Comparison of ENCODE assay signal across 22 cellular contexts in genomic region chr10:57955076-57955475, GRCh38.
DNase-seq lines count a peak whose midpoint lies in the region; TF ChIP-seq lines count a peak whose summit lies in the region.
"Had no signal": no experiment of that assay in that cellular context is flagged by ENCODE, and none has a peak within 500 bp of the region (broad histone marks: within the 10 kb centered on the region; RNA-seq: fewer than 3 reads in every experiment).

No MANE protein-coding gene starts in this region.

- H2BK120ac ChIP-seq in neuronal stem cell (ENCODE audit: low read depth, low read length): no peak overlapping the region

- H2BK12ac ChIP-seq in neuronal stem cell (ENCODE audit: low read length): no peak overlapping the region

- H3K4me3 ChIP-seq in AG10803 (ENCODE audit: low read length) (no peak overlapping the region), mammary epithelial cell (replicated peaks in 1 of 3; ENCODE audit: insufficient read depth in 1 of 3, low read depth in 2 of 3, low read length in 3 of 3) (no peak overlapping the region), neuronal stem cell (ENCODE audit: low read length in 2 of 2) (no peak overlapping the region)
- H3K4me3 ChIP-seq: coronary artery, lower lobe of right lung, uterus had no signal

- H3K36me3 ChIP-seq in mammary epithelial cell (ENCODE audit: insufficient read depth, low read length) (no peaks in the 10 kb centered on the region), neuronal stem cell (replicated peaks in 1 of 2; ENCODE audit: control insufficient read depth in 2 of 2, insufficient read depth in 2 of 2, low read length in 2 of 2) (no peaks in the 10 kb centered on the region)
- H3K36me3 ChIP-seq: lower lobe of right lung, uterus had no signal

- H3K4ac ChIP-seq in neuronal stem cell (ENCODE audit: low read length): no peak overlapping the region

- H3K9ac ChIP-seq in mammary epithelial cell (ENCODE audit: insufficient read depth, low read length): no peak overlapping the region
- no peak overlapping the region for H3K9ac ChIP-seq in neuronal stem cell (ENCODE audit: low read depth, low read length, poor library complexity)

- in situ Hi-C loops in mammary epithelial cell (cut with MboI; ENCODE audit: low sequenced_read_pairs in 2 of 2): no loop called here

- H3K79me2 ChIP-seq in mammary epithelial cell (ENCODE audit: insufficient read depth, low read length): no peaks in the 10 kb centered on the region

- H3K27me3 ChIP-seq in mammary epithelial cell (ENCODE audit: insufficient read depth, low read length) (no peaks in the 10 kb centered on the region), neuronal stem cell (ENCODE audit: control insufficient read depth in 3 of 3, insufficient read depth in 3 of 3, low read depth in 1 of 3, low read length in 3 of 3) (no peaks in the 10 kb centered on the region)
- H3K27me3 ChIP-seq: uterus had no signal

- H4K8ac ChIP-seq in neuronal stem cell (ENCODE audit: low read depth, low read length): no peak overlapping the region

- H2AK5ac ChIP-seq in neuronal stem cell (ENCODE audit: low read depth, low read length): no peak overlapping the region

- H3K9me3 ChIP-seq in mammary epithelial cell (replicated peaks; ENCODE audit: insufficient read depth, low read length): no peaks in the 10 kb centered on the region
- H3K9me3 ChIP-seq in neuronal stem cell (replicated peaks in 1 of 2; ENCODE audit: control insufficient read depth in 2 of 2, insufficient read depth in 1 of 2, low read depth in 1 of 2, low read length in 2 of 2): no peaks in the 10 kb centered on the region
- H3K9me3 ChIP-seq: lower lobe of right lung, uterus had no signal

- no peak overlapping the region for H3K18ac ChIP-seq in neuronal stem cell (ENCODE audit: low read length)

- H2AFZ ChIP-seq in mammary epithelial cell (ENCODE audit: low read depth, low read length) (no peak overlapping the region), neuronal stem cell (ENCODE audit: low read length) (no peak overlapping the region)

- WGBS in mammary epithelial cell (ENCODE audit: low coverage, missing lambda C conversion rate): 45% methylated on average over 2 of the region's 2 CpGs
- no CpG with 5 or more reads among the region's 2 CpGs for WGBS in neuronal stem cell (ENCODE audit: extremely low coverage in 2 of 2, insufficient read length in 2 of 2, insufficient replicate concordance in 1 of 2), 2 donors

- CTCF ChIA-PET in mammary epithelial cell (lab: Charles Lee; ENCODE audit: low non-redundant PET): no interaction called here

- intact Hi-C loops in mammary epithelial cell (cut with micrococcal nuclease): no loop called here

- no peaks in the 10 kb centered on the region for H3K4me1 ChIP-seq in mammary epithelial cell (ENCODE audit: insufficient read depth, low read length)
- H3K4me1 ChIP-seq in neuronal stem cell (ENCODE audit: control insufficient read depth in 2 of 2, insufficient read depth in 1 of 2, low read depth in 1 of 2, low read length in 2 of 2): peaks cover 0 to 2% of the 10 kb centered on the region in 2 donors
- H3K4me1 ChIP-seq: lower lobe of right lung, uterus had no signal

- BruUV-seq in mammary epithelial cell (replicated peaks; lab: Mats Ljungman, UMichigan): no TSS peak

- DNase-seq in AG10803 (ENCODE audit: low read depth) (peak; percentile 71), HT1080 (ENCODE audit: low read depth) (peak; percentile 59), mammary epithelial cell (peak; percentile 67), myocyte (ENCODE audit: low read depth) (peak; percentile 48), neuronal stem cell (ENCODE audit: low spot score) (no peak), H4 (ENCODE audit: low spot score) (no peak), middle frontal gyrus (ENCODE audit: extremely low spot score, low spot score) (no peak), NCI-H2029 (lab: John Stamatoyannopoulos, UW) (no peak)
- DNase-seq: activated CD4-positive, CD25-positive, alpha-beta regulatory T cell treated with anti-CD3 and anti-CD28 coated beads, Interleukin-2, amount 50 U/mL, for 72 hours; activated T-cell treated with anti-CD3 and anti-CD28 coated beads, Interleukin-2, amount 50 U/mL, for 72 hours; CD8-positive, alpha-beta memory T cell; DMS79; endodermal cell; hippocampal formation; lower lobe of right lung; NCI-H2171 treated with DMSO at 0.1 percent for 48 hours; NCI-H526 treated with DMSO at 0.1 percent for 48 hours; occipital lobe; right cardiac atrium; stimulated activated CD4-positive, alpha-beta T cell treated with anti-CD3 and anti-CD28 coated beads, Interleukin-15, amount 100 ng/mL, for 24 hours; uterus had no signal

- no peak overlapping the region for H2BK15ac ChIP-seq in neuronal stem cell (ENCODE audit: low read length)

- H4K91ac ChIP-seq in neuronal stem cell (ENCODE audit: low read depth, low read length, poor library complexity): no peak overlapping the region

- no peaks in the 10 kb centered on the region for H4K20me1 ChIP-seq in mammary epithelial cell (ENCODE audit: insufficient read depth, low read length)

- TF ChIP-seq CTCF in AG10803 (conservative IDR thresholded peaks at IDR 0.05; ENCODE audit: low read length) (no peak), mammary epithelial cell (conservative IDR thresholded peaks at IDR 0.05 in 1 of 2, IDR thresholded peaks at IDR 0.05 in 1 of 2; ENCODE audit: extremely low read depth in 1 of 2, insufficient read depth in 1 of 2, low read depth in 1 of 2, low read length in 2 of 2) (no peak)

- no peak overlapping the region for H2BK5ac ChIP-seq in neuronal stem cell (ENCODE audit: low read length)

- H3K27ac ChIP-seq in mammary epithelial cell (ENCODE audit: insufficient read depth, low read depth, low read length): no peak overlapping the region
- H3K27ac ChIP-seq in neuronal stem cell (replicated peaks; ENCODE audit: low read length): no peak overlapping the region
- H3K27ac ChIP-seq: coronary artery, lower lobe of right lung, uterus had no signal

- no peaks in the 10 kb centered on the region for H3K79me1 ChIP-seq in neuronal stem cell (ENCODE audit: low read depth, low read length)

- no peak overlapping the region for H3K23ac ChIP-seq in neuronal stem cell (ENCODE audit: low read depth, low read length, poor library complexity)

- H3K4me2 ChIP-seq in mammary epithelial cell (ENCODE audit: insufficient read depth, low read depth, low read length) (no peak overlapping the region), neuronal stem cell (ENCODE audit: insufficient read depth, low read length, poor library complexity, severe bottlenecking) (no peak overlapping the region)

- no peak overlapping the region for H3K14ac ChIP-seq in neuronal stem cell (ENCODE audit: low read length)

- dilution Hi-C loops in mammary epithelial cell (cut with HindIII; ENCODE audit: low sequenced_read_pairs): no loop called here

Comparison
In these comparisons a context has a peak if more than half of its experiments do, and no peak if none do; other contexts are left out.
1. DNase-seq: peak in AG10803 (single experiment), HT1080 (single experiment), mammary epithelial cell (single experiment) and myocyte (single experiment); none in neuronal stem cell (single experiment), H4 (single experiment), middle frontal gyrus (single experiment) and NCI-H2029 (single experiment).